Comparison of ENCODE assay signal across 7 cellular contexts in the genomic region with DNA sequence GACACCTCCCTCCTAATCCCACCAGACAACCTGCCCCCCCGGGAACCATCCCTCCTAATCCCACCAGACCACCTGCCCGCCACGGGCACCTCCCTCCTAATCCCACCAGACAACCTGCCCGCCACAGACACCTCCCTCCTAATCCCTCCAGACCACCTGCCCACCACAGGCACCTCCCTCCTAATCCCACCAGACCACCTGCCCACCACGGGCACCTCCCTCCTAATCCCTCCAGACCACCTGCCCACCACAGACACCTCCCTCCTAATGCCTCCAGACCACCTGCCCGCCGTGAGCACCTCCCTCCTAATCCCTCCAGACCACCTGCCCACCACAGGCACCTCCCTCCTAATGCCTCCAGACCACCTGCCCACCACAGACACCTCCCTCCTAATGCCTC. TPM values are rescaled to one million over a fixed set of nuclear protein-coding genes. Genes with fewer than 3 reads are reported as not detected.
"Had no signal": no experiment of that assay in that cellular context is flagged by ENCODE, and none has a peak within 500 bp of the region (broad histone marks: within the 10 kb centered on the region; RNA-seq: fewer than 3 reads in every experiment).

No MANE protein-coding gene starts in this region.

RNA-seq across cellular contexts. Expression of a gene that starts 23.9 kb away (rescaled TPM):
- total RNA-seq: dermis microvascular lymphatic vessel endothelial cell; esophagus squamous epithelium; mesothelial cell of epicardium; natural killer cell treated with Interleukin-12 subunit alpha and Interleukin-12 subunit beta and Interleukin-15 and Interleukin-18, amount 100 ng/mL, for 72 hours; osteoblast; thoracic aorta had no signal
- polyA plus RNA-seq: keratinocyte had no signal

RNA-seq across cellular contexts. Expression of a gene that starts 48.4 kb away (rescaled TPM):
- total RNA-seq: osteoblast had no signal
